Comparison of ENCODE assay signal across 8 cellular contexts in the genomic region with DNA sequence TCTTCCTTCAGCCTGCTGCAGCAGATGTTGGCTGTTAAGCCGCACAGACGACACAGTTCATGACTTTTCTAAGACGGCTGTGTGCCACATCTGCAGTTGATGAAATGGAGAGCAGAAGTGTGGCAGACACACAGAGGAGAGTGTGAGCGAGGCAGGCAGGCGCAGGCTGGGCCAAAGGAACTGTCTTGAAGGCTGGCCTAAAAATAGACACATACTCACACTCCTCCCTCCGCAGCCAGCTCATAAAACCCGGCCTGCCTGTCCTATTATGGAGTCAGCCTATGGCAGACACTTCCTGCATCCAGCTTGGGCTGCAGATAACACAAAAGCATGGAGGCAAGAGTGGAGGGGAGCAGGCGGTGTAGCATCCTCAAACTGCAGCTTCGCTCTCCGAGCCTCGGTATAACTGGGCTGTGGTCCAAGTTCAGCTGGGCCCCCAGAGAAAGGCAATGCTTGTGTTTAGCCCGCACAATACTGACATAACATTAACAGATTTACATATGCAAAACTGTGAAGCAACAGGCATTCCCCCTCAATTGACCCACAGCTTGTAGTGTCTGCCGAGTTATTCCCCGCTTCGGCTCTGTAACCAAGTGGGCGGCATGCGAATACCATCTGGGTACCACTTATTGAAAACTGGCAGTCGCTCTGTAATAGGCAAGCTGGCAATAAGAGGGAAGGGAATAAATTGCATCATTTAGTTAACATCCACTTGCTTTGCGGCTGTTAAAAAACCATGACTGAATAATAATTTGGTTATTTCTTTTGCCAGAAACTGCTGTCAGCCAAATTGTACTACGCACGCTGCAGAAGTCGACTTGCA. TPM values are rescaled to one million over a fixed set of nuclear protein-coding genes. Genes with fewer than 3 reads are reported as not detected.
A peak's percentile ranks its signal among the peaks of the same experiment; 100 is the strongest.
DNase-seq lines count a peak whose midpoint lies in the region; ATAC-seq and TF ChIP-seq lines count a peak whose summit lies in the region.

No MANE protein-coding gene starts in this region.

- H3K9me3 Mint-ChIP-seq in WTC11: no peaks in the 10 kb centered on the region
- H3K9me3 Mint-ChIP-seq in glutamatergic neuron (ENCODE audit: unreplicated experiment): no peaks in the 10 kb centered on the region
- no peaks in the 10 kb centered on the region for H3K9me3 Mint-ChIP-seq in activated T-cell treated with anti-CD3 and anti-CD28 coated beads, Interleukin-2, amount 50 U/mL, for 4 hours

- H4K20me1 ChIP-seq in Karpas-422 (ENCODE audit: insufficient read depth, low read depth, low read length) (no peaks in the 10 kb centered on the region), PC-9 (ENCODE audit: insufficient read depth) (no peaks in the 10 kb centered on the region)

- intact Hi-C loops in psoas muscle (cut with DNase I) (loop anchor here in 1 of 2 donors (5.0 kb wide), 1 partner anchor 40 kb away; the partner anchor contains the start of gene FOXP1), PC-9 (cut with micrococcal nuclease; ENCODE audit: unreplicated experiment) (no loop called here)

- TF ChIP-seq CTCF in AG04449 (IDR thresholded peaks at IDR 0.05; ENCODE audit: insufficient read depth, low read length, missing control alignments): no peak
- no peak for TF ChIP-seq CTCF in WTC11 (IDR thresholded peaks at IDR 0.05)
- TF ChIP-seq CTCF in glutamatergic neuron (IDR thresholded peaks at IDR 0.05; ENCODE audit: partially characterized antibody, unreplicated experiment): no peak
- no peak for TF ChIP-seq CTCF in psoas muscle (IDR thresholded peaks at IDR 0.05)
- no peak for TF ChIP-seq CTCF in PC-9 (conservative IDR thresholded peaks at IDR 0.05)

- BruUV-seq in PC-9 (replicated peaks; lab: Mats Ljungman, UMichigan): no TSS peak

- peak overlapping the region; percentile 56 for H3K9ac ChIP-seq in Karpas-422 (ENCODE audit: low read length)

- peak; percentile 81 for DNase-seq in AG04449 (ENCODE audit: low read depth, low spot score)
- DNase-seq in Karpas-422: peak; percentile 85
- no peak for DNase-seq in WTC11 (ENCODE audit: low spot score)
- peak; percentile 52 for DNase-seq in glutamatergic neuron
- peak; percentile 81 to 90 for DNase-seq in psoas muscle
- no peak for DNase-seq in activated T-cell treated with anti-CD3 and anti-CD28 coated beads, Interleukin-2, amount 50 U/mL, for 4 hours
- DNase-seq in PC-9: no peak

- CTCF ChIA-PET in AG04449 (lab: Yijun Ruan, JAX) (interaction anchor here (1.3 to 1.4 kb wide), 2 partner anchors 20 to 36 kb away, joined by 3 to 4 read pairs; no protein-coding TSS in a partner anchor), WTC11 (lab: Charles Lee) (interaction anchor here (0.8 kb wide), 1 partner anchor 520 kb away, joined by 3 read pairs; no protein-coding TSS in a partner anchor), PC-9 (lab: Charles Lee) (no interaction called here)

- POLR2A ChIA-PET in AG04449 (lab: Yijun Ruan, JAX) (interaction anchor here (1.0 to 1.8 kb wide), 8 partner anchors 17 to 46 kb away, joined by 3 to 10 read pairs (median 4); partner anchors contain the start of gene FOXP1), WTC11 (lab: Charles Lee) (no interaction called here), PC-9 (lab: Charles Lee; ENCODE audit: unreplicated experiment) (no interaction called here)

- WGBS in psoas muscle, 3 donors: 20 to 32% (median 22%) methylated on average over 22 of the region's 22 CpGs

- no peaks in the 10 kb centered on the region for H3K27me3 ChIP-seq in Karpas-422 (ENCODE audit: low read length)
- no peaks in the 10 kb centered on the region for H3K27me3 ChIP-seq in psoas muscle (ENCODE audit: insufficient read depth in 3 of 3, low read length in 2 of 3)
- H3K27me3 ChIP-seq in PC-9 (ENCODE audit: insufficient read depth, low read depth): no peaks in the 10 kb centered on the region

- peak overlapping the region; percentile 62 for H3K4me2 ChIP-seq in Karpas-422 (ENCODE audit: low read depth, low read length, poor library complexity, severe bottlenecking)
- H3K4me2 ChIP-seq in PC-9: no peak overlapping the region

- H3K36me3 Mint-ChIP-seq in WTC11: no peaks in the 10 kb centered on the region
- H3K36me3 Mint-ChIP-seq in glutamatergic neuron (ENCODE audit: unreplicated experiment): no peaks in the 10 kb centered on the region
- peaks cover 4% of the 10 kb centered on the region for H3K36me3 Mint-ChIP-seq in activated T-cell treated with anti-CD3 and anti-CD28 coated beads, Interleukin-2, amount 50 U/mL, for 4 hours (ENCODE audit: insufficient read depth)

- H3K4me3 Mint-ChIP-seq in WTC11 (no peak overlapping the region), glutamatergic neuron (ENCODE audit: unreplicated experiment) (peak overlapping the region; percentile 26)
- H3K4me3 Mint-ChIP-seq in activated T-cell treated with anti-CD3 and anti-CD28 coated beads, Interleukin-2, amount 50 U/mL, for 4 hours: no peak overlapping the region

- no peaks in the 10 kb centered on the region for H3K9me2 ChIP-seq in Karpas-422 (replicated peaks; ENCODE audit: insufficient read depth, low read length)
- no peaks in the 10 kb centered on the region for H3K9me2 ChIP-seq in PC-9 (ENCODE audit: insufficient read depth)

- H3K79me2 ChIP-seq in Karpas-422 (ENCODE audit: low read length) (peaks cover 93% of the 10 kb centered on the region), PC-9 (ENCODE audit: low read depth) (no peaks in the 10 kb centered on the region)

- H3K9me3 ChIP-seq in Karpas-422 (ENCODE audit: low read length): no peaks in the 10 kb centered on the region
- H3K9me3 ChIP-seq in psoas muscle: no peaks in the 10 kb centered on the region
- H3K9me3 ChIP-seq in PC-9 (ENCODE audit: insufficient read depth, low read depth): no peaks in the 10 kb centered on the region

- H3K4me1 Mint-ChIP-seq in WTC11 (peaks cover 30% of the 10 kb centered on the region), glutamatergic neuron (ENCODE audit: low read depth, unreplicated experiment) (peaks cover 17% of the 10 kb centered on the region)
- H3K4me1 Mint-ChIP-seq in activated T-cell treated with anti-CD3 and anti-CD28 coated beads, Interleukin-2, amount 50 U/mL, for 4 hours (ENCODE audit: low read depth): peaks cover 3% of the 10 kb centered on the region

- H3K27ac ChIP-seq in Karpas-422 (ENCODE audit: low read length) (peak overlapping the region; percentile 87), psoas muscle (peak overlapping the region; percentile 73), PC-9 (no peak overlapping the region)

- H3K4me1 ChIP-seq in Karpas-422 (ENCODE audit: low read length): peaks cover 69% of the 10 kb centered on the region
- H3K4me1 ChIP-seq in psoas muscle: peaks cover 17% of the 10 kb centered on the region
- H3K4me1 ChIP-seq in PC-9 (replicated peaks; ENCODE audit: insufficient read depth): no peaks in the 10 kb centered on the region

- H2AFZ ChIP-seq in Karpas-422 (ENCODE audit: low read length) (no peak overlapping the region; the same call in 1 of the 2 replicates), PC-9 (no peak overlapping the region)

- peak; percentile 71 for ATAC-seq in GM19395 (IDR thresholded peaks at IDR 0.05; ENCODE audit: unreplicated experiment)
- peak; percentile 69 for ATAC-seq in WTC11
- peak; percentile 99 to 100 (median 100) for ATAC-seq in psoas muscle
- ATAC-seq in activated T-cell treated with anti-CD3 and anti-CD28 coated beads, Interleukin-2, amount 50 U/mL, for 4 hours: no peak

- peak overlapping the region; percentile 21 for H3K27ac Mint-ChIP-seq in WTC11
- H3K27ac Mint-ChIP-seq in glutamatergic neuron (ENCODE audit: unreplicated experiment): peak overlapping the region; percentile 64

- peaks cover 4% of the 10 kb centered on the region; the same call in 1 of the 2 replicates for H3K36me3 ChIP-seq in Karpas-422 (ENCODE audit: insufficient read depth, low read length)
- H3K36me3 ChIP-seq in psoas muscle (ENCODE audit: insufficient read depth in 1 of 2, low read depth in 1 of 2): no peaks in the 10 kb centered on the region
- H3K36me3 ChIP-seq in PC-9 (ENCODE audit: low read depth): no peaks in the 10 kb centered on the region

- H3K27me3 Mint-ChIP-seq in WTC11 (ENCODE audit: low read depth): no peaks in the 10 kb centered on the region
- no peaks in the 10 kb centered on the region for H3K27me3 Mint-ChIP-seq in glutamatergic neuron (ENCODE audit: unreplicated experiment)
- H3K27me3 Mint-ChIP-seq in activated T-cell treated with anti-CD3 and anti-CD28 coated beads, Interleukin-2, amount 50 U/mL, for 4 hours (ENCODE audit: low read depth): no peaks in the 10 kb centered on the region

- H3K4me3 ChIP-seq in AG04449 (ENCODE audit: low read depth, low read length) (peak overlapping the region; percentile 36), Karpas-422 (ENCODE audit: low read length) (peak overlapping the region; percentile 46), psoas muscle (peak overlapping the region; percentile 48), PC-9 (no peak overlapping the region)

- H3F3A ChIP-seq in PC-9 (ENCODE audit: insufficient read depth, low read depth): no peaks in the 10 kb centered on the region

TF ChIP-seq in WTC11, 78 proteins besides CTCF, POLR2A, EP300 and RAD21 (continues in another document):
- TF ChIP-seq ZNF317 (CRISPR knock-in tag; IDR thresholded peaks at IDR 0.05; ENCODE audit: borderline replicate concordance, low read depth): no peak

RNA-seq across cellular contexts. Expression of gene FOXP1, which starts 40.8 kb away (rescaled TPM):
- 202 and 334 TPM in 2 replicates for total RNA-seq in Karpas-422 (2014; rRNA removed; shearing (Covaris generic); ENCODE audit: low replicate concordance)
- total RNA-seq in WTC11 (2021) (24.7 to 25.8 TPM (median 25.2 TPM) in 3 replicates), glutamatergic neuron (ENCODE audit: unreplicated experiment) (31.1 TPM), psoas muscle (10 to 100 TPM; 15.4 to 26.4 (median 19.6) TPM), PC-9 (2021) (31.7 and 33.3 TPM in 2 replicates)
- 10 to 100 TPM in 1 of 3 donors, 1 to 10 TPM in 2; 2.6 to 10.2 (median 9.5) TPM for polyA plus RNA-seq in psoas muscle
- 100 to 1,000 TPM; 251 to 263 (median 256) TPM for total RNA-seq in activated T-cell treated with anti-CD3 and anti-CD28 coated beads, Interleukin-2, amount 50 U/mL, for 4 hours

Comparison
In these comparisons a context has a peak if more than half of its experiments do, and no peak if none do; other contexts are left out.
1. DNase-seq: peak in AG04449 (single experiment), Karpas-422 (single experiment), glutamatergic neuron (single experiment) and psoas muscle (2 of 2); none in WTC11 (single experiment), activated T-cell treated with anti-CD3 and anti-CD28 coated beads, Interleukin-2, amount 50 U/mL, for 4 hours (single experiment) and PC-9 (0 of 2).
2. ATAC-seq: peak in GM19395 (single experiment), WTC11 (single experiment) and psoas muscle (4 of 4); none in activated T-cell treated with anti-CD3 and anti-CD28 coated beads, Interleukin-2, amount 50 U/mL, for 4 hours (0 of 2).